In genomic region chr4:101328063-101328602, GRCh38 we compare ENCODE assay signal across 9 cellular contexts. TPM values are rescaled to one million over a fixed set of nuclear protein-coding genes. Genes with fewer than 3 reads are reported as not detected.
DNase-seq lines count a peak whose midpoint lies in the region; ATAC-seq and TF ChIP-seq lines count a peak whose summit lies in the region.
"Had no signal": no experiment of that assay in that cellular context is flagged by ENCODE, and none has a peak within 500 bp of the region (broad histone marks: within the 10 kb centered on the region; RNA-seq: fewer than 3 reads in every experiment).

No MANE protein-coding gene starts in this region.

- peaks cover 61% of the 10 kb centered on the region for H3K4me1 Mint-ChIP-seq in activated naive CD8-positive, alpha-beta T cell (ENCODE audit: low read depth)

- H3K9me3 Mint-ChIP-seq in activated naive CD8-positive, alpha-beta T cell (ENCODE audit: low read depth), result no peaks in the 10 kb centered on the region

- peaks cover 6% of the 10 kb centered on the region for H3K36me3 Mint-ChIP-seq in activated naive CD8-positive, alpha-beta T cell

- H3K4me1 ChIP-seq in DND-41 (ENCODE audit: insufficient read depth, low read length), result peaks cover 24% of the 10 kb centered on the region
- peaks cover 0 to 46% (median 27%) of the 10 kb centered on the region in 9 donors for H3K4me1 ChIP-seq in heart right ventricle

- H3K4me3 ChIP-seq in DND-41 (ENCODE audit: low read depth in 1 of 2, low read length in 2 of 2) (peak overlapping the region in 1 of 2 experiments; percentile 24; a peak in 1 of 4 replicates), heart right ventricle (no peak overlapping the region)
- H3K4me3 ChIP-seq: esophagus squamous epithelium had no signal

- H3K27me3 Mint-ChIP-seq in activated naive CD8-positive, alpha-beta T cell, result no peaks in the 10 kb centered on the region

- H3K36me3 ChIP-seq in DND-41 (ENCODE audit: insufficient read depth, low read length), result no peaks in the 10 kb centered on the region
- no peaks in the 10 kb centered on the region for H3K36me3 ChIP-seq in heart right ventricle
- H3K36me3 ChIP-seq: esophagus squamous epithelium had no signal

- WGBS in heart right ventricle, 2 donors, result 74 to 80% methylated on average over 4 of the region's 4 CpGs

- H3K27ac ChIP-seq in DND-41 (ENCODE audit: low read length) (peak overlapping the region; percentile 36; the same call in 1 of the 2 replicates), heart right ventricle (no peak overlapping the region)
- H3K27ac ChIP-seq: esophagus squamous epithelium had no signal

- H3K27ac Mint-ChIP-seq in activated naive CD8-positive, alpha-beta T cell, result peak overlapping the region; percentile 31

- no peaks in the 10 kb centered on the region for H3K27me3 ChIP-seq in DND-41 (ENCODE audit: insufficient read depth, low read length, poor library complexity)
- H3K27me3 ChIP-seq in heart right ventricle, result no peaks in the 10 kb centered on the region
- H3K27me3 ChIP-seq: esophagus squamous epithelium had no signal

- ATAC-seq in DND-41 (ENCODE audit: insufficient read depth, low read depth) (peak; percentile 97), GM19395 (IDR thresholded peaks at IDR 0.05; ENCODE audit: unreplicated experiment) (peak; percentile 96), HG03066 (IDR thresholded peaks at IDR 0.05; ENCODE audit: low read depth, unreplicated experiment) (peak; percentile 92), SK-N-SH treated with all-trans-retinoic acid at 6 μM for 48 hours (no peak), sciatic nerve (no peak), heart right ventricle (no peak)

- TF ChIP-seq CTCF in DND-41 (IDR thresholded peaks at IDR 0.05; ENCODE audit: borderline replicate concordance, extremely low read depth, low read length, poor library complexity, severe bottlenecking) (no peak), heart right ventricle (IDR thresholded peaks at IDR 0.05) (no peak)

- peak overlapping the region; percentile 69 for H3K4me3 Mint-ChIP-seq in activated naive CD8-positive, alpha-beta T cell

- H4K20me1 ChIP-seq in DND-41 (ENCODE audit: insufficient read depth, low read length), result peaks cover 34% of the 10 kb centered on the region; the same call in 1 of the 2 replicates

- intact Hi-C loops in sciatic nerve (cut with DNase I) (no loop called here), heart right ventricle (cut with DNase I) (no loop called here)

- DNase-seq in DND-41 (no peak), sciatic nerve (ENCODE audit: low spot score) (no peak), heart right ventricle (no peak), SHP77 treated with DMSO at 0.1 percent for 48 hours (lab: John Stamatoyannopoulos, UW) (no peak)
- DNase-seq: esophagus squamous epithelium had no signal

- 0 out of 2 replicates have a peak overlapping the region, but pooled peaks have one; percentile 6 for H3K9ac ChIP-seq in DND-41 (ENCODE audit: low read depth, low read length)

- H3K79me2 ChIP-seq in DND-41 (ENCODE audit: insufficient read depth, low read length), result peaks cover 47% of the 10 kb centered on the region

- H3K4me2 ChIP-seq in DND-41 (ENCODE audit: insufficient read depth, low read length), result peak overlapping the region; percentile 59; the same call in 1 of the 2 replicates

- H3K9me3 ChIP-seq in DND-41 (ENCODE audit: insufficient read depth, low read length, severe bottlenecking) (no peaks in the 10 kb centered on the region), heart right ventricle (no peaks in the 10 kb centered on the region)
- H3K9me3 ChIP-seq: esophagus squamous epithelium had no signal

- H2AFZ ChIP-seq in DND-41 (ENCODE audit: low read depth, low read length), result no peak overlapping the region

TF ChIP-seq in SK-N-SH treated with all-trans-retinoic acid at 6 μM for 48 hours, 23 proteins besides CTCF, POLR2A, EP300 and RAD21:
- TF ChIP-seq, protein P1, sequence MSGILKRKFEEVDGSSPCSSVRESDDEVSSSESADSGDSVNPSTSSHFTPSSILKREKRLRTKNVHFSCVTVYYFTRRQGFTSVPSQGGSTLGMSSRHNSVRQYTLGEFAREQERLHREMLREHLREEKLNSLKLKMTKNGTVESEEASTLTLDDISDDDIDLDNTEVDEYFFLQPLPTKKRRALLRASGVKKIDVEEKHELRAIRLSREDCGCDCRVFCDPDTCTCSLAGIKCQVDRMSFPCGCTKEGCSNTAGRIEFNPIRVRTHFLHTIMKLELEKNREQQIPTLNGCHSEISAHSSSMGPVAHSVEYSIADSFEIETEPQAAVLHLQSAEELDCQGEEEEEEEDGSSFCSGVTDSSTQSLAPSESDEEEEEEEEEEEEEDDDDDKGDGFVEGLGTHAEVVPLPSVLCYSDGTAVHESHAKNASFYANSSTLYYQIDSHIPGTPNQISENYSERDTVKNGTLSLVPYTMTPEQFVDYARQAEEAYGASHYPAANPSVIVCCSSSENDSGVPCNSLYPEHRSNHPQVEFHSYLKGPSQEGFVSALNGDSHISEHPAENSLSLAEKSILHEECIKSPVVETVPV (CRISPR knock-in tag; IDR thresholded peaks at IDR 0.05), result no peak
- TF ChIP-seq ZFP3 (CRISPR knock-in tag; IDR thresholded peaks at IDR 0.05) (no peak), BACH2 (CRISPR knock-in tag; IDR thresholded peaks at IDR 0.05; ENCODE audit: borderline replicate concordance) (no peak), ZC3H10 (CRISPR knock-in tag; IDR thresholded peaks at IDR 0.05) (no peak), ARNTL (CRISPR knock-in tag; IDR thresholded peaks at IDR 0.05; ENCODE audit: borderline replicate concordance, low read depth) (no peak), GLIS3 (CRISPR knock-in tag; IDR thresholded peaks at IDR 0.05) (no peak), OSR1 (CRISPR knock-in tag; IDR thresholded peaks at IDR 0.05) (no peak), POU6F1 (CRISPR knock-in tag; IDR thresholded peaks at IDR 0.05; ENCODE audit: borderline replicate concordance, low read depth) (no peak), TOX (CRISPR knock-in tag; IDR thresholded peaks at IDR 0.05; ENCODE audit: borderline replicate concordance) (no peak), CSDC2 (CRISPR knock-in tag; IDR thresholded peaks at IDR 0.05) (no peak), SNAI2 (CRISPR knock-in tag; IDR thresholded peaks at IDR 0.05) (no peak), ZNF565 (CRISPR knock-in tag; conservative IDR thresholded peaks at IDR 0.05; ENCODE audit: low read depth) (no peak), ESRRG (CRISPR knock-in tag; IDR thresholded peaks at IDR 0.05) (no peak), PPARA (CRISPR knock-in tag; IDR thresholded peaks at IDR 0.05; ENCODE audit: borderline replicate concordance) (no peak)
- TF ChIP-seq, protein P2, sequence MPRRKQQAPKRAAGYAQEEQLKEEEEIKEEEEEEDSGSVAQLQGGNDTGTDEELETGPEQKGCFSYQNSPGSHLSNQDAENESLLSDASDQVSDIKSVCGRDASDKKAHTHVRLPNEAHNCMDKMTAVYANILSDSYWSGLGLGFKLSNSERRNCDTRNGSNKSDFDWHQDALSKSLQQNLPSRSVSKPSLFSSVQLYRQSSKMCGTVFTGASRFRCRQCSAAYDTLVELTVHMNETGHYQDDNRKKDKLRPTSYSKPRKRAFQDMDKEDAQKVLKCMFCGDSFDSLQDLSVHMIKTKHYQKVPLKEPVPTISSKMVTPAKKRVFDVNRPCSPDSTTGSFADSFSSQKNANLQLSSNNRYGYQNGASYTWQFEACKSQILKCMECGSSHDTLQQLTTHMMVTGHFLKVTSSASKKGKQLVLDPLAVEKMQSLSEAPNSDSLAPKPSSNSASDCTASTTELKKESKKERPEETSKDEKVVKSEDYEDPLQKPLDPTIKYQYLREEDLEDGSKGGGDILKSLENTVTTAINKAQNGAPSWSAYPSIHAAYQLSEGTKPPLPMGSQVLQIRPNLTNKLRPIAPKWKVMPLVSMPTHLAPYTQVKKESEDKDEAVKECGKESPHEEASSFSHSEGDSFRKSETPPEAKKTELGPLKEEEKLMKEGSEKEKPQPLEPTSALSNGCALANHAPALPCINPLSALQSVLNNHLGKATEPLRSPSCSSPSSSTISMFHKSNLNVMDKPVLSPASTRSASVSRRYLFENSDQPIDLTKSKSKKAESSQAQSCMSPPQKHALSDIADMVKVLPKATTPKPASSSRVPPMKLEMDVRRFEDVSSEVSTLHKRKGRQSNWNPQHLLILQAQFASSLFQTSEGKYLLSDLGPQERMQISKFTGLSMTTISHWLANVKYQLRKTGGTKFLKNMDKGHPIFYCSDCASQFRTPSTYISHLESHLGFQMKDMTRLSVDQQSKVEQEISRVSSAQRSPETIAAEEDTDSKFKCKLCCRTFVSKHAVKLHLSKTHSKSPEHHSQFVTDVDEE (CRISPR knock-in tag; IDR thresholded peaks at IDR 0.05), result no peak
- TF ChIP-seq, protein P3, sequence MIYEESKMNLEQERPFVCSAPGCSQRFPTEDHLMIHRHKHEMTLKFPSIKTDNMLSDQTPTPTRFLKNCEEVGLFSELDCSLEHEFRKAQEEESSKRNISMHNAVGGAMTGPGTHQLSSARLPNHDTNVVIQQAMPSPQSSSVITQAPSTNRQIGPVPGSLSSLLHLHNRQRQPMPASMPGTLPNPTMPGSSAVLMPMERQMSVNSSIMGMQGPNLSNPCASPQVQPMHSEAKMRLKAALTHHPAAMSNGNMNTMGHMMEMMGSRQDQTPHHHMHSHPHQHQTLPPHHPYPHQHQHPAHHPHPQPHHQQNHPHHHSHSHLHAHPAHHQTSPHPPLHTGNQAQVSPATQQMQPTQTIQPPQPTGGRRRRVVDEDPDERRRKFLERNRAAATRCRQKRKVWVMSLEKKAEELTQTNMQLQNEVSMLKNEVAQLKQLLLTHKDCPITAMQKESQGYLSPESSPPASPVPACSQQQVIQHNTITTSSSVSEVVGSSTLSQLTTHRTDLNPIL (CRISPR knock-in tag; IDR thresholded peaks at IDR 0.05; ENCODE audit: low read depth), result no peak

RNA-seq across cellular contexts. Expression of gene PPP3CA, which starts 19.2 kb away (rescaled TPM):
- total RNA-seq in sciatic nerve, result 56.8 TPM
- total RNA-seq in heart right ventricle, result 10 to 100 TPM; 15.2 to 30.8 (median 20.8) TPM
- 1 to 10 TPM; 8.1 to 9.2 TPM for polyA plus RNA-seq in heart right ventricle

Comparison
In these comparisons a context has a peak if more than half of its experiments do, and no peak if none do; other contexts are left out.
1. ATAC-seq: peak in DND-41 (single experiment), GM19395 (single experiment) and HG03066 (single experiment); none in SK-N-SH treated with all-trans-retinoic acid at 6 μM for 48 hours (single experiment), sciatic nerve (single experiment) and heart right ventricle (0 of 8).